ENCODE assay signal across 8 cellular contexts in the genomic region with DNA sequence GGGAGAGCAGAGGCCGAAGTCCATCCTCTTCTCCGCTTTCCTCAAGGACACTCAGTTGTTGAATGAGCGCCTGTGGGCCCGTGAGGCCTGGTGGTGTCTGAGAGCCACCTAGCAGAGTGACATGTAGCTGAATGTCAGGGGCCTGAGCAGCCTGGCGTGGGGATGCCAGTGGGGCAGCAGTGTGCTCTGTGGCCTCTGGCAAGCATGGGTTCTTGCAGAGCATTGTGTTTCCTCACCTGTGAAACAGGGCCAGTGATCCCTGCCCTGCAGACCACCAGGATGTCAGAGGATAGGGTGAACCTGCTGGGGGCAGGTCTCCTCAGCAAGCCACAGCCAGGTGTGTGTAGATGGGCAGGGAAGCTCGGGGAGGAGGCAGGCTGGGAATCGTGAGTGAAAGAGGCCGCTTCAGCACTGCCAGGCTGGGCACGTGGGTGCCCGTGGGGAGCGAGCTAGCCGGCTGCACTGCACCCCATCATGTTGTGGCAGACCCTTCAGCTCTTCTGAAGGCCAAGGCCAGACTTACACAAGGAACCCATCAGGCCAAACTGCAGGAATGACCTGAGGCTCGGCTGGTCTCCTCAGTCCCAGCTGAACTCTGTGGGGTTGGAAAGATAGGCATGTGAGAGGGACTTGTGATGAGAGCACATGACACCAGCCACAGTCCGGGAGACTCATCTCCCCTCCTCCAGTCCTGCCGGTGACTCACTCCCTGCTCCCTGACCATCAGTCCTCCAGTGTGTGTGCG. TPM values are rescaled to one million over a fixed set of nuclear protein-coding genes. Genes with fewer than 3 reads are reported as not detected.
DNase-seq lines count a peak whose midpoint lies in the region; ATAC-seq and TF ChIP-seq lines count a peak whose summit lies in the region.

No MANE protein-coding gene starts in this region.

- H3K14ac ChIP-seq in mesenchymal stem cell (ENCODE audit: low read length in 2 of 2): peak overlapping the region in 1 of 2 experiments; percentile 97

- H4K91ac ChIP-seq in mesenchymal stem cell (ENCODE audit: low read length): peak overlapping the region; percentile 99

- no peak for TF ChIP-seq CTCF in CD4-positive, alpha-beta T cell (IDR thresholded peaks at IDR 0.05)
- TF ChIP-seq CTCF in tibial nerve (IDR thresholded peaks at IDR 0.05): no peak

- peak overlapping the region in 1 of 2 experiments; percentile 89 for H3K23ac ChIP-seq in mesenchymal stem cell (ENCODE audit: low read length in 2 of 2)

- H4K8ac ChIP-seq in mesenchymal stem cell (ENCODE audit: low read length): peak overlapping the region; percentile 94

- peak overlapping the region; percentile 73 for H2AK5ac ChIP-seq in mesenchymal stem cell (ENCODE audit: low read length, severe bottlenecking)

- DNase-seq in CD4-positive, alpha-beta T cell: no peak
- DNase-seq in MV-4-11 (lab: John Stamatoyannopoulos, UW): peak; percentile 80
- peak; percentile 97 for DNase-seq in mesenchymal stem cell
- peak in 1 of 2 donors; percentile 77 for DNase-seq in aorta
- no peak for DNase-seq in tibial nerve (ENCODE audit: low spot score in 2 of 2)
- DNase-seq in SIG-M5 treated with dmso at 0.1 percent for 504 hours (lab: John Stamatoyannopoulos, UW; ENCODE audit: unreplicated experiment): no peak

- intact Hi-C loops in CD4-positive, alpha-beta T cell (cut with DNase I, micrococcal nuclease): no loop called here
- intact Hi-C loops in dendritic cell treated with granulocyte-macrophage colony-stimulating factor and Interleukin-4, amounts not matched to agents 40 ng/mL and 50 ng/mL, for 4 days (cut with micrococcal nuclease): no loop called here
- intact Hi-C loops in aorta (cut with DNase I): no loop called here

- H2BK12ac ChIP-seq in mesenchymal stem cell (ENCODE audit: low read length in 2 of 2): peak overlapping the region; percentile 99

- peaks cover 7% of the 10 kb centered on the region for H3K36me3 Mint-ChIP-seq in CD4-positive, alpha-beta T cell (ENCODE audit: low read depth)
- H3K36me3 Mint-ChIP-seq in dendritic cell treated with granulocyte-macrophage colony-stimulating factor and Interleukin-4, amounts not matched to agents 40 ng/mL and 50 ng/mL, for 4 days (ENCODE audit: low read depth): peaks cover 56% of the 10 kb centered on the region

- H2AFZ ChIP-seq in mesenchymal stem cell (ENCODE audit: low read depth, low read length): no peak overlapping the region

- H3K4me1 ChIP-seq in mesenchymal stem cell (ENCODE audit: control insufficient read depth, insufficient read depth, low read depth, low read length) (peaks cover 67% of the 10 kb centered on the region), aorta (ENCODE audit: control insufficient read depth in 1 of 2, insufficient read depth in 2 of 2, low read length in 2 of 2) (peaks cover 0 to 2% of the 10 kb centered on the region in 2 donors), tibial nerve (peaks cover 0 to 86% (median 38%) of the 10 kb centered on the region in 4 donors)

- H3K4ac ChIP-seq in mesenchymal stem cell (ENCODE audit: low read depth in 1 of 2, low read length in 2 of 2): peak overlapping the region; percentile 85 to 98

- peak overlapping the region; percentile 47 for H3K27ac Mint-ChIP-seq in CD4-positive, alpha-beta T cell
- peak overlapping the region; percentile 43 for H3K27ac Mint-ChIP-seq in dendritic cell treated with granulocyte-macrophage colony-stimulating factor and Interleukin-4, amounts not matched to agents 40 ng/mL and 50 ng/mL, for 4 days

- no peak overlapping the region for H2BK5ac ChIP-seq in mesenchymal stem cell (ENCODE audit: low read depth, low read length, poor library complexity, severe bottlenecking)

- peaks cover 13% of the 10 kb centered on the region for H3K79me1 ChIP-seq in mesenchymal stem cell (replicated peaks; ENCODE audit: low read length, poor library complexity, severe bottlenecking)

- H3K27me3 Mint-ChIP-seq in CD4-positive, alpha-beta T cell: no peaks in the 10 kb centered on the region
- H3K27me3 Mint-ChIP-seq in dendritic cell treated with granulocyte-macrophage colony-stimulating factor and Interleukin-4, amounts not matched to agents 40 ng/mL and 50 ng/mL, for 4 days: no peaks in the 10 kb centered on the region

- peaks cover 74% of the 10 kb centered on the region for H3K4me1 Mint-ChIP-seq in CD4-positive, alpha-beta T cell (ENCODE audit: low read depth)
- H3K4me1 Mint-ChIP-seq in dendritic cell treated with granulocyte-macrophage colony-stimulating factor and Interleukin-4, amounts not matched to agents 40 ng/mL and 50 ng/mL, for 4 days (ENCODE audit: low read depth): peaks cover 85% of the 10 kb centered on the region

- POLR2A ChIA-PET in CD4-positive, alpha-beta T cell (lab: Charles Lee): no interaction called here

- CTCF ChIA-PET in CD4-positive, alpha-beta T cell (lab: Charles Lee): no interaction called here

- H2BK15ac ChIP-seq in mesenchymal stem cell (ENCODE audit: low read depth, poor library complexity, severe bottlenecking): peak overlapping the region; percentile 58

- no peak overlapping the region for H3K27ac ChIP-seq in CD4-positive, alpha-beta T cell (ENCODE audit: low read depth, low read length)
- H3K27ac ChIP-seq in mesenchymal stem cell (ENCODE audit: low read length, poor library complexity, severe bottlenecking): peak overlapping the region; percentile 77
- no peak overlapping the region for H3K27ac ChIP-seq in aorta (ENCODE audit: low read depth in 1 of 2, low read length in 2 of 2)
- H3K27ac ChIP-seq in tibial nerve: peak overlapping the region in 1 of 4 donors; percentile 56

- TF ChIP-seq EP300 in tibial nerve (IDR thresholded peaks at IDR 0.05): no peak

- 71% methylated on average over 14 of the region's 16 CpGs for WGBS in mesenchymal stem cell
- WGBS in aorta, 2 donors: 67 to 68% methylated on average over 16 of the region's 16 CpGs
- WGBS in tibial nerve, 2 donors: 63 to 64% methylated on average over 14 to 16 of the region's 16 CpGs

- peak overlapping the region; percentile 90 for H2BK120ac ChIP-seq in mesenchymal stem cell (ENCODE audit: low read depth, low read length)

- no peaks in the 10 kb centered on the region for H3K27me3 ChIP-seq in CD4-positive, alpha-beta T cell (ENCODE audit: control insufficient read depth, insufficient read depth, low read length)
- no peaks in the 10 kb centered on the region for H3K27me3 ChIP-seq in mesenchymal stem cell (ENCODE audit: control insufficient read depth in 1 of 2, insufficient read depth in 1 of 2, low read length in 2 of 2)
- no peaks in the 10 kb centered on the region for H3K27me3 ChIP-seq in aorta (ENCODE audit: control insufficient read depth in 1 of 2, insufficient read depth in 2 of 2, low read length in 1 of 2)
- no peaks in the 10 kb centered on the region for H3K27me3 ChIP-seq in tibial nerve

- peak overlapping the region; percentile 18 for H3K4me2 ChIP-seq in mesenchymal stem cell (ENCODE audit: low read length, poor library complexity, severe bottlenecking)

- no peaks in the 10 kb centered on the region for H3K9me3 ChIP-seq in CD4-positive, alpha-beta T cell (ENCODE audit: control insufficient read depth, low read length)
- H3K9me3 ChIP-seq in mesenchymal stem cell (ENCODE audit: control insufficient read depth, low read length) (no peaks in the 10 kb centered on the region), aorta (ENCODE audit: control insufficient read depth, low read length) (no peaks in the 10 kb centered on the region), tibial nerve (no peaks in the 10 kb centered on the region)

- no peak for TF ChIP-seq POLR2A in tibial nerve (IDR thresholded peaks at IDR 0.05)

- H3K9ac ChIP-seq in mesenchymal stem cell (ENCODE audit: low read length): peak overlapping the region; percentile 80

- H3K18ac ChIP-seq in mesenchymal stem cell (ENCODE audit: low read depth in 1 of 2, low read length in 2 of 2): peak overlapping the region; percentile 90 to 99

- H3K4me3 ChIP-seq in mesenchymal stem cell (ENCODE audit: insufficient read depth in 1 of 2, low read depth in 1 of 2, low read length in 2 of 2) (peak overlapping the region in 1 of 2 experiments; percentile 74), aorta (ENCODE audit: low read length in 2 of 2) (no peak overlapping the region), tibial nerve (no peak overlapping the region)

- H3K36me3 ChIP-seq in mesenchymal stem cell (ENCODE audit: control insufficient read depth in 1 of 2, insufficient read depth in 2 of 2, low read depth in 1 of 2, low read length in 2 of 2) (peaks cover 0 to 2% of the 10 kb centered on the region in 2 experiments), aorta (ENCODE audit: control insufficient read depth in 1 of 2, insufficient read depth in 2 of 2, low read length in 1 of 2) (no peaks in the 10 kb centered on the region), tibial nerve (peaks cover 0 to 10% (median 0%) of the 10 kb centered on the region in 3 donors)

- H3K4me3 Mint-ChIP-seq in CD4-positive, alpha-beta T cell: peak overlapping the region; percentile 34
- H3K4me3 Mint-ChIP-seq in dendritic cell treated with granulocyte-macrophage colony-stimulating factor and Interleukin-4, amounts not matched to agents 40 ng/mL and 50 ng/mL, for 4 days: no peak overlapping the region

- H3K9me3 Mint-ChIP-seq in CD4-positive, alpha-beta T cell: no peaks in the 10 kb centered on the region
- H3K9me3 Mint-ChIP-seq in dendritic cell treated with granulocyte-macrophage colony-stimulating factor and Interleukin-4, amounts not matched to agents 40 ng/mL and 50 ng/mL, for 4 days: no peaks in the 10 kb centered on the region

- no peak for ATAC-seq in CD4-positive, alpha-beta T cell (ENCODE audit: poor library complexity)
- ATAC-seq in aorta (ENCODE audit: low FRiP score) (peak; percentile 20), GM21619 (IDR thresholded peaks at IDR 0.05; ENCODE audit: unreplicated experiment) (no peak)

RNA-seq across cellular contexts. Expression of a gene that starts 5.0 kb away (rescaled TPM):
- 10 to 100 TPM; 17.2 to 19.6 TPM for total RNA-seq in CD4-positive, alpha-beta T cell
- 20.4 TPM for polyA plus RNA-seq in mesenchymal stem cell (2013, experiment 1 of 2)
- polyA plus RNA-seq in mesenchymal stem cell (2013, experiment 2 of 2): 21.8 TPM
- total RNA-seq in aorta: 10 to 100 TPM; 12.1 to 22.7 TPM
- 10 to 100 TPM in 1 of 2 donors, 1 to 10 TPM in 1; 7.1 to 16.8 TPM for polyA plus RNA-seq in aorta
- total RNA-seq in tibial nerve: 10 to 100 TPM; 22.1 to 44.1 (median 33.5) TPM

RNA-seq across cellular contexts. Expression of a gene that starts 18.9 kb away (rescaled TPM):
- total RNA-seq in CD4-positive, alpha-beta T cell: 1 to 10 TPM; 4.0 to 4.8 TPM
- polyA plus RNA-seq in mesenchymal stem cell (2013, experiment 1 of 2): 24.6 TPM
- polyA plus RNA-seq in mesenchymal stem cell (2013, experiment 2 of 2): 24.3 TPM
- 10 to 100 TPM in 1 of 2 donors, 1 to 10 TPM in 1; 8.0 to 12.3 TPM for total RNA-seq in aorta
- polyA plus RNA-seq in aorta: 10 to 100 TPM in 1 of 2 donors, 1 to 10 TPM in 1; 6.4 to 13.5 TPM
- 10 to 100 TPM in 3 of 4 donors, 1 to 10 TPM in 1; 8.8 to 30.3 (median 21.8) TPM for total RNA-seq in tibial nerve

RNA-seq across cellular contexts. Expression of a gene that starts 21.7 kb away (rescaled TPM):
- 1 to 10 TPM; 2.0 to 2.4 TPM for total RNA-seq in CD4-positive, alpha-beta T cell
- polyA plus RNA-seq in mesenchymal stem cell (2013, experiment 1 of 2): 0.58 TPM
- 0.56 TPM for polyA plus RNA-seq in mesenchymal stem cell (2013, experiment 2 of 2)
- total RNA-seq in aorta (under 1 TPM; 0.19 to 0.45 TPM), tibial nerve (1 to 10 TPM in 3 of 4 donors, not detected in 1; 2.1 to 4.2 (median 2.1) TPM)
- polyA plus RNA-seq in aorta: 1 to 10 TPM in 1 of 2 donors, under 1 TPM in 1; 0.38 to 1.1 TPM

RNA-seq across cellular contexts. Expression of a gene that starts 59.1 kb away (rescaled TPM):
- total RNA-seq in CD4-positive, alpha-beta T cell: 100 to 1,000 TPM; 152 to 154 TPM
- polyA plus RNA-seq in mesenchymal stem cell (2013, experiment 1 of 2): 22.8 TPM
- polyA plus RNA-seq in mesenchymal stem cell (2013, experiment 2 of 2): 21.7 TPM
- total RNA-seq in aorta: 100 to 1,000 TPM in 1 of 2 donors, 10 to 100 TPM in 1; 79.9 to 105 TPM
- polyA plus RNA-seq in aorta: 100 to 1,000 TPM in 1 of 2 donors, 10 to 100 TPM in 1; 18.2 to 209 TPM
- total RNA-seq in tibial nerve: 100 to 1,000 TPM in 2 of 4 donors, 10 to 100 TPM in 2; 72.8 to 109 (median 95.5) TPM

Comparison
In these comparisons a context has a peak if more than half of its experiments do, and no peak if none do; other contexts are left out.
1. DNase-seq: peak in MV-4-11 (single experiment) and mesenchymal stem cell (single experiment); none in CD4-positive, alpha-beta T cell (0 of 10), tibial nerve (0 of 2) and SIG-M5 treated with dmso at 0.1 percent for 504 hours (single experiment).